Comparison of ENCODE assay signal across 3 cellular contexts in the genomic region with DNA sequence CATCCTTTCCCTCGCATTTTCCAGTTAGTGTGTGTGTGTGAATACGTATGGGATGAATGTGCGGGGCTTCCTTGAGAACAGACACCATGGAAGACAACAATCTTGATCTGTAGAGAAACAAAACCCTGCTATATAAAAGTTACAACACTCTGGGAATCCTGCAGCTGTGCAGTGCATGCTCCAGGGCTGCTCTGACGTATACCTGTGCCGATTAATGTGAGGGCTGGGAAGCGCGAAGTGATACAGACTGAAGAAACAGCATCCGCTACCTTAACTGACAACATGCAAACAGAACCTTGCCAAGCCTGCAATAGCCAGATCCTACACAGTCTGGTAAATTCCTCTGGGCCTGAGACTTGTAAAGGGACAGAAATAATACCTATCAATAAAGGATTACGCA.
"Had no signal": no experiment of that assay in that cellular context is flagged by ENCODE, and none has a peak within 500 bp of the region (broad histone marks: within the 10 kb centered on the region; RNA-seq: fewer than 3 reads in every experiment).

No MANE protein-coding gene starts in this region.

- H3K4me3 ChIP-seq: GM12878 had no signal

- ATAC-seq: GM12878 had no signal

- DNase-seq: GDM1, GF-D8 had no signal
